1 cellular context compared by ENCODE assay signal in genomic region chr12:10557766-10558165, GRCh38.
TF ChIP-seq lines count a peak whose summit lies in the region.

No MANE protein-coding gene starts in this region.

TF ChIP-seq in H1, 55 proteins besides CTCF, POLR2A, EP300 and RAD21 (continued from another document):
- TF ChIP-seq CEBPB (IDR thresholded peaks at IDR 0.05; ENCODE audit: low read depth, low read length) (no peak), CBX8 (IDR thresholded peaks at IDR 0.05; ENCODE audit: borderline replicate concordance, low read depth, low read length) (no peak), JUND (IDR thresholded peaks at IDR 0.05; ENCODE audit: low read length) (no peak), CHD1 (IDR thresholded peaks at IDR 0.05; ENCODE audit: low read depth, low read length) (no peak), FOSL1 (IDR thresholded peaks at IDR 0.05; ENCODE audit: insufficient read depth, low read depth, low read length) (no peak), JUN (IDR thresholded peaks at IDR 0.05; ENCODE audit: low read depth, low read length) (no peak), NRF1 (IDR thresholded peaks at IDR 0.05; ENCODE audit: low read depth, low read length) (no peak), TAF1 (IDR thresholded peaks at IDR 0.05; ENCODE audit: low read depth, low read length) (no peak)
TF ChIP-seq in H1: peak in this region for 0.
